ENCODE assay signal across 19 cellular contexts in genomic region chr12:3115078-3115477, GRCh38. TPM values are rescaled to one million over a fixed set of nuclear protein-coding genes. Genes with fewer than 3 reads are reported as not detected.
A peak's percentile ranks its signal among the peaks of the same experiment; 100 is the strongest.
DNase-seq lines count a peak whose midpoint lies in the region; ATAC-seq and TF ChIP-seq lines count a peak whose summit lies in the region.
"Had no signal": no experiment of that assay in that cellular context is flagged by ENCODE, and none has a peak within 500 bp of the region (broad histone marks: within the 10 kb centered on the region; RNA-seq: fewer than 3 reads in every experiment).

No MANE protein-coding gene starts in this region.

- CTCF ChIA-PET in IMR-90 (lab: Yijun Ruan, JAX): no interaction called here

- peak overlapping the region; percentile 59 for H4K91ac ChIP-seq in IMR-90 (ENCODE audit: insufficient read depth, low read depth, low read length)
- no peak overlapping the region for H4K91ac ChIP-seq in mesenchymal stem cell (ENCODE audit: low read length)

- peak overlapping the region; percentile 57; the same call in 1 of the 2 replicates for H2BK20ac ChIP-seq in IMR-90 (ENCODE audit: low read depth, low read length)

- ATAC-seq in IMR-90 (ENCODE audit: low read depth) (no peak), GM18870 (IDR thresholded peaks at IDR 0.05; ENCODE audit: unreplicated experiment) (no peak)
- ATAC-seq: GM12878 had no signal

- H3K18ac ChIP-seq in IMR-90 (ENCODE audit: low read depth, low read length) (peak overlapping the region; percentile 57; the same call in 1 of the 2 replicates), mesenchymal stem cell (ENCODE audit: low read depth in 1 of 2, low read length in 2 of 2) (no peak overlapping the region)

- H2AK5ac ChIP-seq in IMR-90 (ENCODE audit: low read depth, low read length): peak overlapping the region; percentile 17
- H2AK5ac ChIP-seq in mesenchymal stem cell (ENCODE audit: low read length, severe bottlenecking): peak overlapping the region; percentile 84

- no peak overlapping the region for H2AK9ac ChIP-seq in IMR-90 (replicated peaks; ENCODE audit: low read depth, low read length, poor library complexity)

- H3K23ac ChIP-seq in IMR-90 (ENCODE audit: low read depth, low read length) (peak overlapping the region; percentile 82; the same call in 1 of the 2 replicates), mesenchymal stem cell (ENCODE audit: low read length in 2 of 2) (no peak overlapping the region)

- peak overlapping the region; percentile 50; the same call in 1 of the 2 replicates for H3K14ac ChIP-seq in IMR-90 (replicated peaks; ENCODE audit: low read depth, low read length)
- no peak overlapping the region for H3K14ac ChIP-seq in mesenchymal stem cell (ENCODE audit: low read length in 2 of 2)

- no peak for TF ChIP-seq RAD21 in IMR-90 (IDR thresholded peaks at IDR 0.05; ENCODE audit: low read length)

- H3K56ac ChIP-seq in IMR-90 (ENCODE audit: extremely low read depth, insufficient read depth, low read length): no peak overlapping the region

- H3K79me1 ChIP-seq in IMR-90 (ENCODE audit: low read depth in 1 of 2, low read length in 2 of 2) (peaks cover 5 to 44% of the 10 kb centered on the region in 2 experiments; a peak in 3 of 4 replicates), mesenchymal stem cell (replicated peaks; ENCODE audit: low read length, poor library complexity, severe bottlenecking) (peaks cover 16% of the 10 kb centered on the region)

- no peak overlapping the region for H2BK12ac ChIP-seq in mesenchymal stem cell (ENCODE audit: low read length in 2 of 2)

- intact Hi-C loops in IMR-90 (cut with micrococcal nuclease): loop anchor here (5.0 kb wide), 1 partner anchor 38 kb away; the partner anchor contains the start of gene TSPAN9

- TF ChIP-seq POLR2A in IMR-90 (IDR thresholded peaks at IDR 0.05; ENCODE audit: low read depth, low read length): no peak

- H3K4me2 ChIP-seq in IMR-90 (ENCODE audit: low read depth, low read length): no peak overlapping the region
- no peak overlapping the region for H3K4me2 ChIP-seq in mesenchymal stem cell (ENCODE audit: low read length, poor library complexity, severe bottlenecking)
- H3K4me2 ChIP-seq: BLaER1 had no signal

- no peaks in the 10 kb centered on the region for H3K9me3 ChIP-seq in IMR-90 (ENCODE audit: control insufficient read depth, insufficient read depth, low read length)
- H3K9me3 ChIP-seq in mesenchymal stem cell (ENCODE audit: control insufficient read depth, low read length): no peaks in the 10 kb centered on the region
- H3K9me3 ChIP-seq: BE2C, BLaER1 had no signal

- H3K4me3 ChIP-seq in IMR-90 (ENCODE audit: insufficient read depth, low read depth, low read length) (no peak overlapping the region), mesenchymal stem cell (ENCODE audit: insufficient read depth in 1 of 2, low read depth in 1 of 2, low read length in 2 of 2) (no peak overlapping the region)
- H3K4me3 ChIP-seq: BLaER1, GM12878 had no signal

- DNase-seq in HCEC 1CT (peak; percentile 7), IMR-90 (no peak), mesenchymal stem cell (no peak), NCI-H345 treated with DMSO at 0.1 percent for 48 hours (lab: John Stamatoyannopoulos, UW; ENCODE audit: unreplicated experiment) (no peak), DMS 273 (lab: John Stamatoyannopoulos, UW; ENCODE audit: unreplicated experiment) (no peak)
- no peak for DNase-seq in activated CD4-positive, CD25-positive, alpha-beta regulatory T cell (lab: John Stamatoyannopoulos, UW)
- DNase-seq: 8988T; ACHN; BE2C; C1 segment of cervical spinal cord; CD4-positive, alpha-beta memory T cell; CD4-positive, CD25-positive, alpha-beta regulatory T cell; CD8-positive, alpha-beta memory T cell; COR-L47; DMS79 treated with DMSO at 0.1 percent for 48 hours; GDM1 had no signal

- H3K27ac ChIP-seq in IMR-90 (ENCODE audit: insufficient read depth, low read length) (no peak overlapping the region), mesenchymal stem cell (ENCODE audit: low read length, poor library complexity, severe bottlenecking) (no peak overlapping the region)
- H3K27ac ChIP-seq: BLaER1 had no signal

- BruUV-seq in IMR-90 (replicated peaks; lab: Mats Ljungman, UMichigan): no TSS peak

- WGBS in IMR-90 (ENCODE audit: extremely low coverage in 2 of 2, insufficient read length in 1 of 2), 2 experiments: no CpG with 5 or more reads among the region's 3 CpGs
- 97% methylated on average over 3 of the region's 3 CpGs for WGBS in mesenchymal stem cell

- H3K9ac ChIP-seq in IMR-90 (ENCODE audit: low read depth, low read length) (no peak overlapping the region), mesenchymal stem cell (ENCODE audit: low read length) (no peak overlapping the region)
- H3K9ac ChIP-seq: BLaER1 had no signal

- H3K27me3 ChIP-seq in IMR-90 (ENCODE audit: control insufficient read depth, insufficient read depth, low read length): no peaks in the 10 kb centered on the region
- H3K27me3 ChIP-seq in mesenchymal stem cell (ENCODE audit: control insufficient read depth in 1 of 2, insufficient read depth in 1 of 2, low read length in 2 of 2): peaks cover 0 to 3% of the 10 kb centered on the region in 2 experiments
- H3K27me3 ChIP-seq: BE2C had no signal

- no peak for TF ChIP-seq CTCF in IMR-90 (conservative IDR thresholded peaks at IDR 0.05; ENCODE audit: low read depth, low read length)

- H3K4ac ChIP-seq in IMR-90 (ENCODE audit: low read depth, low read length): peak overlapping the region; percentile 62
- H3K4ac ChIP-seq in mesenchymal stem cell (ENCODE audit: low read depth in 1 of 2, low read length in 2 of 2): no peak overlapping the region

- H4K8ac ChIP-seq in IMR-90 (ENCODE audit: low read depth in 2 of 2, low read length in 2 of 2) (no peak overlapping the region), mesenchymal stem cell (ENCODE audit: low read length) (no peak overlapping the region)

- dilution Hi-C loops in IMR-90 (cut with HindIII; ENCODE audit: low sequenced_read_pairs, unreplicated experiment): no loop called here

- H3K36me3 ChIP-seq in IMR-90 (ENCODE audit: control insufficient read depth, insufficient read depth, low read length) (0 out of 2 replicates have a peak, but pooled peaks cover 2% of the 10 kb centered on the region), mesenchymal stem cell (ENCODE audit: control insufficient read depth in 1 of 2, insufficient read depth in 2 of 2, low read depth in 1 of 2, low read length in 2 of 2) (peaks cover 0 to 3% of the 10 kb centered on the region in 2 experiments)
- H3K36me3 ChIP-seq: BE2C, BLaER1 had no signal

- POLR2A ChIA-PET in IMR-90 (lab: Charles Lee; ENCODE audit: unreplicated experiment): no interaction called here

- in situ Hi-C loops in IMR-90 (cut with MboI; ENCODE audit: low sequenced_read_pairs): no loop called here

- H2BK120ac ChIP-seq in IMR-90 (ENCODE audit: low read depth, low read length): peak overlapping the region; percentile 44; the same call in 1 of the 2 replicates
- no peak overlapping the region for H2BK120ac ChIP-seq in mesenchymal stem cell (ENCODE audit: low read depth, low read length)

- H4K5ac ChIP-seq in IMR-90 (ENCODE audit: low read depth, low read length): no peak overlapping the region

- H3K4me1 ChIP-seq in IMR-90 (ENCODE audit: control insufficient read depth, insufficient read depth, low read length): peaks cover 29% of the 10 kb centered on the region
- H3K4me1 ChIP-seq in mesenchymal stem cell (ENCODE audit: control insufficient read depth, insufficient read depth, low read depth, low read length): peaks cover 31% of the 10 kb centered on the region

- H2BK5ac ChIP-seq in IMR-90 (ENCODE audit: low read depth, low read length, poor library complexity, severe bottlenecking) (peak overlapping the region; percentile 35), mesenchymal stem cell (ENCODE audit: low read depth, low read length, poor library complexity, severe bottlenecking) (no peak overlapping the region)

- H2AFZ ChIP-seq in IMR-90 (replicated peaks; ENCODE audit: low read length, poor library complexity) (no peak overlapping the region), mesenchymal stem cell (ENCODE audit: low read depth, low read length) (no peak overlapping the region)

- H4K20me1 ChIP-seq in IMR-90 (ENCODE audit: insufficient read depth, low read length): peaks cover 11% of the 10 kb centered on the region; the same call in 1 of the 2 replicates

- peaks cover 15% of the 10 kb centered on the region for H3K9me1 ChIP-seq in IMR-90 (ENCODE audit: insufficient read depth, low read length)

- H2BK15ac ChIP-seq in IMR-90 (ENCODE audit: low read depth, low read length) (0 out of 3 replicates have a peak overlapping the region, but pooled peaks have one; percentile 38), mesenchymal stem cell (ENCODE audit: low read depth, poor library complexity, severe bottlenecking) (no peak overlapping the region)

TF ChIP-seq in IMR-90, 13 proteins besides CTCF, POLR2A, EP300 and RAD21:
- TF ChIP-seq CHD1 (IDR thresholded peaks at IDR 0.05; ENCODE audit: low read depth, low read length): no peak
- TF ChIP-seq RFX5 (IDR thresholded peaks at IDR 0.05; ENCODE audit: low read depth, low read length): no peak
- TF ChIP-seq RCOR1 (IDR thresholded peaks at IDR 0.05; ENCODE audit: insufficient replicate concordance, low read length): no peak
- TF ChIP-seq MAZ (IDR thresholded peaks at IDR 0.05; ENCODE audit: borderline replicate concordance, low read depth, low read length): no peak
- TF ChIP-seq MAFK (IDR thresholded peaks at IDR 0.05; ENCODE audit: low read depth, low read length): no peak

RNA-seq across cellular contexts. Expression of gene TSPAN9, which starts 37.9 kb away (rescaled TPM):
- 16.1 and 17.7 TPM in 2 replicates for total RNA-seq in IMR-90 (2012; rRNA removed)
- polyA plus RNA-seq in IMR-90 (2012; rRNA removed): 29.8 and 39.1 TPM in 2 replicates
- polyA plus RNA-seq in IMR-90 (2012; cell fraction: cytosol; rRNA removed): 14.4 and 30.5 TPM in 2 replicates
- 29.7 and 33.9 TPM in 2 replicates for polyA plus RNA-seq in IMR-90 (2012; cell fraction: nucleus; rRNA removed; ENCODE audit: low replicate concordance)
- polyA plus RNA-seq in mesenchymal stem cell (2013, experiment 1 of 2): 22.0 TPM
- 21.7 TPM for polyA plus RNA-seq in mesenchymal stem cell (2013, experiment 2 of 2)
- polyA plus RNA-seq: CD4-positive, alpha-beta memory T cell; CD8-positive, alpha-beta memory T cell had no signal
